In the genomic region with DNA sequence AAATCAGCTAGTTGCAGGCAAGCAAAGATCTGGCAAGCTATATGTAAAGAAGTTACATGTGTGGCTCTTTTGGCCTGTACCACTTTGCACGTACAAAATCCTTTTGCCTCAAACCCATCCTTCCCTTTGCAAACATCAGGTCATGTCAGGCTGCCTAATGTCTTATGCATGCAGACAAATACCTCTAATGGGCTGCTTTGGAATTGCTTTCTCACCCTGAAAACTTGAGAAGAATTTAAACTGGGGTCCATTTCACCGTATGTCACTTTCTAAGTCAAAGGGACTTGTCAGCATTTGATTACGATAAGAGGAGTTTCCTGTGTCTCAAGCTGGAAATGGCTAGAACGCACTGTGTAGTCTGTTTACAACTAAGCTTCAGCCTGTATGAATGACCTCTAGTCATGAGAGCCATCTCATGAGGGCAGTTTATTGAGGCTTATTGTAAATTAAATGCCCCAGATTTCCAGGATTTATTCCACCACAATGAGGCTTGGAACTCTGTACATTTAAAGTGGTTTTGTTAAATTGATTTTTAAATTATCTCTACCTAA, we compare ENCODE assay signal across 1 cellular context.
TF ChIP-seq lines count a peak whose summit lies in the region.

No MANE protein-coding gene starts in this region.

TF ChIP-seq in IMR-90, 13 proteins besides CTCF, POLR2A, EP300 and RAD21:
- TF ChIP-seq, protein P1, sequence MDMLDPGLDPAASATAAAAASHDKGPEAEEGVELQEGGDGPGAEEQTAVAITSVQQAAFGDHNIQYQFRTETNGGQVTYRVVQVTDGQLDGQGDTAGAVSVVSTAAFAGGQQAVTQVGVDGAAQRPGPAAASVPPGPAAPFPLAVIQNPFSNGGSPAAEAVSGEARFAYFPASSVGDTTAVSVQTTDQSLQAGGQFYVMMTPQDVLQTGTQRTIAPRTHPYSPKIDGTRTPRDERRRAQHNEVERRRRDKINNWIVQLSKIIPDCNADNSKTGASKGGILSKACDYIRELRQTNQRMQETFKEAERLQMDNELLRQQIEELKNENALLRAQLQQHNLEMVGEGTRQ (IDR thresholded peaks at IDR 0.05; ENCODE audit: low read depth, low read length) = no peak
- TF ChIP-seq RCOR1 (IDR thresholded peaks at IDR 0.05; ENCODE audit: insufficient replicate concordance, low read length) (no peak), MAFK (IDR thresholded peaks at IDR 0.05; ENCODE audit: low read depth, low read length) (no peak), FOS (IDR thresholded peaks at IDR 0.05; ENCODE audit: low read depth, low read length) (no peak), SMC3 (IDR thresholded peaks at IDR 0.05; ENCODE audit: low read depth, low read length) (no peak)
